Comparison of ENCODE assay signal across 17 cellular contexts in the genomic region with DNA sequence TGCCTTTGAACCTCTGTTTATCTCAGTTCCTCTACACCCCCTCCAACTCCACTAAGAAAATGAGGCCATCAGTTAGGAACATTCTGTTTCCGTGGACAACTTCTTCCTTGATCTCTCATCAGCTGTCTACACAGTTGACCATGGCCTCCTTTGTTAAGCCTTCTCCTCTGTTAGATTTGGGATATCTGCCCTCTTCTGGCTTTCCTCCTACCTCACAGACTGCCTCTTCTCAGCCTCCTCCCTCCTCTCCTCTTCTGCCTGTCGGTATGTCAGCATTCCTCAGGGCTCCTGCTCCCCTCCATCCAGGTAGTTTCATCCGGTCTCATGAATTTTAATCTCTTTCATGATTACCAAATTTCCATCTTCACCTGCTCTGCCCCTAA.
DNase-seq lines count a peak whose midpoint lies in the region; ATAC-seq and TF ChIP-seq lines count a peak whose summit lies in the region.
"Had no signal": no experiment of that assay in that cellular context is flagged by ENCODE, and none has a peak within 500 bp of the region (broad histone marks: within the 10 kb centered on the region; RNA-seq: fewer than 3 reads in every experiment).

No MANE protein-coding gene starts in this region.

- no peaks in the 10 kb centered on the region for H3K9me2 ChIP-seq in Loucy (replicated peaks; ENCODE audit: low read depth, low read length)

- peak overlapping the region in 5 of 8 donors; percentile 0 to 28 (median 2) for H3K27ac Mint-ChIP-seq in CD8-positive, alpha-beta memory T cell
- H3K27ac Mint-ChIP-seq: CD14-positive monocyte had no signal

- H3K79me2 ChIP-seq in Loucy (ENCODE audit: insufficient read depth, low read length), result no peaks in the 10 kb centered on the region

- H3K36me3 ChIP-seq in CD8-positive, alpha-beta memory T cell (ENCODE audit: insufficient read depth, low read length), result no peaks in the 10 kb centered on the region
- H3K36me3 ChIP-seq in Loucy (ENCODE audit: insufficient read depth, low read length) (no peaks in the 10 kb centered on the region), brain microvascular endothelial cell (replicated peaks) (no peaks in the 10 kb centered on the region)

- peaks cover 42 to 61% (median 59%) of the 10 kb centered on the region in 3 donors for H3K4me1 Mint-ChIP-seq in CD8-positive, alpha-beta memory T cell

- in situ Hi-C loops in brain microvascular endothelial cell (cut with HindIII; ENCODE audit: low pct_ligation_motif_present, low sequenced_read_pairs), result no loop called here

- peaks cover 0 to 3% (median 0%) of the 10 kb centered on the region in 5 donors for H3K9me3 Mint-ChIP-seq in CD8-positive, alpha-beta memory T cell

- peak; percentile 35; the same call in 1 of the 2 replicates for TF ChIP-seq CTCF in Loucy (conservative IDR thresholded peaks at IDR 0.05; ENCODE audit: low read length)
- peak; percentile 15 for TF ChIP-seq CTCF in brain microvascular endothelial cell (IDR thresholded peaks at IDR 0.05; ENCODE audit: low read depth, low read length, missing control alignments)

- H3K4me3 Mint-ChIP-seq in CD8-positive, alpha-beta memory T cell, result no peak overlapping the region
- H3K4me3 Mint-ChIP-seq: CD14-positive monocyte had no signal

- no peak overlapping the region for H3K9ac ChIP-seq in Loucy (ENCODE audit: low read depth, low read length, poor library complexity, severe bottlenecking)

- H3F3A ChIP-seq in Loucy (ENCODE audit: low read depth), result no peaks in the 10 kb centered on the region

- DNase-seq in CD8-positive, alpha-beta memory T cell, result no peak
- DNase-seq in brain microvascular endothelial cell (no peak), midbrain (lab: John Stamatoyannopoulos, UW) (peak; percentile 3), 8988T (no peak), DMS 273 (lab: John Stamatoyannopoulos, UW; ENCODE audit: unreplicated experiment) (no peak)
- DNase-seq: ACHN, AML-193, Calu3, DND-41, Karpas-422, NCI-H187, NCI-H446 treated with DMSO at 0.1 percent for 48 hours, NCI-H774 had no signal

- ATAC-seq in GM18498 (IDR thresholded peaks at IDR 0.05; ENCODE audit: unreplicated experiment), result no peak
- ATAC-seq in GM21528 (IDR thresholded peaks at IDR 0.05; ENCODE audit: low FRiP score, unreplicated experiment), result no peak

- no peak overlapping the region for H2AFZ ChIP-seq in Loucy (ENCODE audit: low read length)

- no peaks in the 10 kb centered on the region for H3K27me3 Mint-ChIP-seq in CD8-positive, alpha-beta memory T cell

- H4K20me1 ChIP-seq in Loucy (ENCODE audit: insufficient read depth, low read length, poor library complexity, severe bottlenecking), result no peaks in the 10 kb centered on the region

- POLR2A ChIA-PET in CD8-positive, alpha-beta memory T cell (lab: Charles Lee), result no interaction called here

- H3K4me3 ChIP-seq in CD8-positive, alpha-beta memory T cell (ENCODE audit: low read length), result no peak overlapping the region
- no peak overlapping the region for H3K4me3 ChIP-seq in Loucy (ENCODE audit: low read length, poor library complexity, severe bottlenecking)
- no peak overlapping the region for H3K4me3 ChIP-seq in brain microvascular endothelial cell (ENCODE audit: low read depth, low read length)

- H3K4me2 ChIP-seq in Loucy (ENCODE audit: low read depth, low read length, poor library complexity, severe bottlenecking), result no peak overlapping the region

- CTCF ChIA-PET in CD8-positive, alpha-beta memory T cell (lab: Charles Lee), result interaction anchor here (0.9 to 2.3 kb wide), 2 partner anchors 21 to 24 kb away, joined by 4 to 5 read pairs; no protein-coding TSS in a partner anchor

- H3K27me3 ChIP-seq in CD8-positive, alpha-beta memory T cell (ENCODE audit: insufficient read depth, low read length, poor library complexity, severe bottlenecking), result no peaks in the 10 kb centered on the region
- H3K27me3 ChIP-seq in Loucy (ENCODE audit: insufficient read depth, low read length, poor library complexity, severe bottlenecking), result peaks cover 9% of the 10 kb centered on the region
- no peaks in the 10 kb centered on the region for H3K27me3 ChIP-seq in brain microvascular endothelial cell (replicated peaks)

- no peak overlapping the region for H3K27ac ChIP-seq in CD8-positive, alpha-beta memory T cell (ENCODE audit: low read depth, low read length)
- H3K27ac ChIP-seq in brain microvascular endothelial cell, result no peak overlapping the region

- H3K4me1 ChIP-seq in CD8-positive, alpha-beta memory T cell (ENCODE audit: insufficient read depth, low read length), result peaks cover 33% of the 10 kb centered on the region
- peaks cover 9% of the 10 kb centered on the region for H3K4me1 ChIP-seq in Loucy (ENCODE audit: insufficient read depth, low read length, poor library complexity, severe bottlenecking)

- H3K9me3 ChIP-seq in CD8-positive, alpha-beta memory T cell (ENCODE audit: low read length), result no peaks in the 10 kb centered on the region
- H3K9me3 ChIP-seq in Loucy (ENCODE audit: insufficient read depth, low read depth, low read length), result no peaks in the 10 kb centered on the region

- peaks cover 0 to 5% (median 3%) of the 10 kb centered on the region in 3 donors for H3K36me3 Mint-ChIP-seq in CD8-positive, alpha-beta memory T cell
- H3K36me3 Mint-ChIP-seq: CD14-positive monocyte had no signal
